Comparison of ENCODE assay signal across 13 cellular contexts in the genomic region with DNA sequence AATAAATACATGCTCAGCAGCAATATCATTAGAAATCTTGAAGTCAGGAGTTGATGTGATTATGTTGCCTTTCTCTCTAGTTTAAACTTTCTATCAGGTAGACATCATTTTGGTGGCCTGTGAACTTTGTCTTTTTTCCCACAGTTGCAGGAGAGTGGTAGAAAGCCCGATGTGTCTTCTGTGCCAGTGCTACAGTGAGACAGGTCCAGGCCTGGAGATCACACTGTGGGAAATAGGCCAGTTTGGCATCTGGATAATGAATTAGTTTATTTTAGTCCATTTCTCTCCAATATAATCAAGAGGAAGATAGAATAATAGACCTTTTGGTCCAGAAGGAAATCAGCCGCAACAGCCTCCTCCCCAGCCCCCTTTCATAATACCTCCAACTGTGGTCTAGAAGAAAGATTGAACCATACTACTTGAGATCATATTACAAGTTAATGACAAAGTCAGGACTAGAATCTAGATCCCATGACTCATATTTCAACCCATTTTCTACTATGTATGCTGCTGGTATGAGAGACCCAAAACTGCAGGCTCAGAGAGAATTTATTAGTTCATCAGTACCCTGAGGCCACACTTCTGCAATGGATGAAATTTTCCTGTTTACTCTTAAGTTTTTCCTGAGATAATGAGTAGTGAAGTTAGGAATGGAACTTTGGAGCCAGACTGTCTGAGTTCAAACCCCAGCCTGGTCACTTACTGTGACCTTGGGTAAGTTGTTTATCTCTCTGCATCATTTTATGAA. TPM values are rescaled to one million over a fixed set of nuclear protein-coding genes. Genes with fewer than 3 reads are reported as not detected.
DNase-seq lines count a peak whose midpoint lies in the region; ATAC-seq, FAIRE-seq and TF ChIP-seq lines count a peak whose summit lies in the region.
"Had no signal": no experiment of that assay in that cellular context is flagged by ENCODE, and none has a peak within 500 bp of the region (broad histone marks: within the 10 kb centered on the region; RNA-seq: fewer than 3 reads in every experiment).

No MANE protein-coding gene starts in this region.

- H3K4me1 Mint-ChIP-seq in astrocyte (ENCODE audit: low read depth, unreplicated experiment) = peaks cover 16% of the 10 kb centered on the region

- no peak overlapping the region for H2AFZ ChIP-seq in astrocyte (ENCODE audit: low read depth, low read length)

- peak overlapping the region; percentile 16 for H3K4me2 ChIP-seq in astrocyte (ENCODE audit: low read length)

- H3K9ac ChIP-seq in astrocyte (ENCODE audit: low read length) = no peak overlapping the region

- H3K4me3 Mint-ChIP-seq in astrocyte (ENCODE audit: unreplicated experiment) = no peak overlapping the region
- H3K4me3 Mint-ChIP-seq: brain had no signal

- no peaks in the 10 kb centered on the region for H3K36me3 ChIP-seq in astrocyte (ENCODE audit: insufficient read depth, low read length)

- no peak overlapping the region for H3K27ac Mint-ChIP-seq in astrocyte (ENCODE audit: unreplicated experiment)
- H3K27ac Mint-ChIP-seq: brain had no signal

- no peaks in the 10 kb centered on the region for H3K4me1 ChIP-seq in astrocyte (ENCODE audit: insufficient read depth, low read length)

- no peaks in the 10 kb centered on the region for H3K36me3 Mint-ChIP-seq in astrocyte (ENCODE audit: low read depth, unreplicated experiment)

- ATAC-seq in HG02884 (IDR thresholded peaks at IDR 0.05; ENCODE audit: unreplicated experiment) = no peak

- no peak for TF ChIP-seq CTCF in AG09319 (IDR thresholded peaks at IDR 0.05; ENCODE audit: low read depth, low read length)
- TF ChIP-seq CTCF in HFF-Myc (IDR thresholded peaks at IDR 0.05; ENCODE audit: low read depth, low read length, missing control alignments) = no peak
- no peak for TF ChIP-seq CTCF in astrocyte (IDR thresholded peaks at IDR 0.05; ENCODE audit: insufficient read depth, low read depth, low read length)

- DNase-seq in AG09319 (ENCODE audit: extremely low read depth, low read depth) (peak; percentile 96), HFF-Myc (ENCODE audit: extremely low read depth, low read depth) (peak; percentile 93), astrocyte (ENCODE audit: low read depth) (peak; percentile 78), iris pigment epithelial cell (ENCODE audit: low read depth) (peak; percentile 97), nucleus accumbens (lab: John Stamatoyannopoulos, UW) (no peak)
- DNase-seq in activated effector memory CD4-positive, alpha-beta T cell treated with anti-CD3 and anti-CD28 coated beads, Interleukin-2, amount 50 U/mL, for 16 hours = no peak
- no peak for DNase-seq in effector CD8-positive, alpha-beta T cell (lab: John Stamatoyannopoulos, UW)
- DNase-seq: activated CD8-positive, alpha-beta memory T cell treated with anti-CD3 and anti-CD28 coated beads for 24 hours; glutamatergic neuron; NCI-H526 had no signal

- peaks cover 100% of the 10 kb centered on the region for H3K79me2 ChIP-seq in astrocyte (ENCODE audit: insufficient read depth, low read length)

- no peak overlapping the region for H3K4me3 ChIP-seq in HFF-Myc (replicated peaks; ENCODE audit: low read depth, low read length)
- no peak overlapping the region for H3K4me3 ChIP-seq in astrocyte (ENCODE audit: insufficient read depth, low read depth, low read length)
- H3K4me3 ChIP-seq: HAP-1 had no signal

- H3K27me3 Mint-ChIP-seq in astrocyte (ENCODE audit: low read depth, unreplicated experiment) = no peaks in the 10 kb centered on the region
- H3K27me3 Mint-ChIP-seq: brain had no signal

- H4K20me1 ChIP-seq in astrocyte (ENCODE audit: insufficient read depth, low read length) = peaks cover 93% of the 10 kb centered on the region

- H3K27ac ChIP-seq in astrocyte (ENCODE audit: low read depth, low read length) = no peak overlapping the region

- no peaks in the 10 kb centered on the region for H3K9me3 ChIP-seq in astrocyte (ENCODE audit: insufficient read depth, low read depth, low read length)
- H3K9me3 ChIP-seq: HAP-1 had no signal

- H3K27me3 ChIP-seq in astrocyte (ENCODE audit: insufficient read depth, low read length) = no peaks in the 10 kb centered on the region

- FAIRE-seq in astrocyte (lab: Jason Lieb, UNC) = peak; percentile 45

- no peaks in the 10 kb centered on the region for H3K9me3 Mint-ChIP-seq in astrocyte (ENCODE audit: unreplicated experiment)
- H3K9me3 Mint-ChIP-seq: brain had no signal

RNA-seq across cellular contexts. Expression of a gene that starts 20.6 kb away (rescaled TPM):
- 90.8 and 105 TPM in 2 replicates for total RNA-seq in astrocyte

Comparison
In these comparisons a context has a peak if more than half of its experiments do, and no peak if none do; other contexts are left out.
1. DNase-seq: peak in AG09319 (single experiment), HFF-Myc (single experiment), astrocyte (single experiment) and iris pigment epithelial cell (single experiment); none in activated effector memory CD4-positive, alpha-beta T cell treated with anti-CD3 and anti-CD28 coated beads, Interleukin-2, amount 50 U/mL, for 16 hours (single experiment), effector CD8-positive, alpha-beta T cell (single experiment) and nucleus accumbens (0 of 56).